In genomic region chr12:31517994-31518393, GRCh38 we compare ENCODE assay signal across 12 cellular contexts.
A peak's percentile ranks its signal among the peaks of the same experiment; 100 is the strongest.
DNase-seq lines count a peak whose midpoint lies in the region; ATAC-seq and TF ChIP-seq lines count a peak whose summit lies in the region.
"Had no signal": no experiment of that assay in that cellular context is flagged by ENCODE, and none has a peak within 500 bp of the region (broad histone marks: within the 10 kb centered on the region; RNA-seq: fewer than 3 reads in every experiment).

No MANE protein-coding gene starts in this region.

- DNase-seq in left ventricle myocardium inferior (no peak), Right ventricle myocardium superior (no peak), foreskin keratinocyte (peak in 1 of 2 donors; percentile 18), glutamatergic neuron (no peak), NOMO-1 (lab: John Stamatoyannopoulos, UW; ENCODE audit: unreplicated experiment in 2 of 2) (no peak)
- DNase-seq: activated CD4-positive, alpha-beta memory T cell treated with anti-CD3 and anti-CD28 coated beads, Interleukin-2, amount 10 ng/mL, durations not matched to agents 7 days and 5 days; BE2C had no signal

- no peak overlapping the region for H3K4me3 ChIP-seq in left ventricle myocardium inferior

- no peaks in the 10 kb centered on the region for H3K9me3 ChIP-seq in left ventricle myocardium inferior (replicated peaks)
- H3K9me3 ChIP-seq: BE2C had no signal

- peaks cover 2% of the 10 kb centered on the region for H3K27me3 Mint-ChIP-seq in glutamatergic neuron (ENCODE audit: unreplicated experiment)
- H3K27me3 Mint-ChIP-seq: activated naive CD8-positive, alpha-beta T cell; progenitor cell of endocrine pancreas had no signal

- ATAC-seq in Right ventricle myocardium superior (ENCODE audit: poor library complexity) (no peak), SK-N-SH treated with all-trans-retinoic acid at 6 μM for 48 hours (peak; percentile 63), foreskin keratinocyte (no peak), HG03097 (IDR thresholded peaks at IDR 0.05; ENCODE audit: low FRiP score, unreplicated experiment) (no peak), HG03108 (IDR thresholded peaks at IDR 0.05; ENCODE audit: unreplicated experiment) (no peak)

- H3K27ac Mint-ChIP-seq in glutamatergic neuron (ENCODE audit: unreplicated experiment), result no peak overlapping the region
- H3K27ac Mint-ChIP-seq: activated CD4-positive, alpha-beta memory T cell treated with anti-CD3 and anti-CD28 coated beads, Interleukin-2, amount 10 ng/mL, durations not matched to agents 7 days and 5 days; activated naive CD8-positive, alpha-beta T cell; progenitor cell of endocrine pancreas had no signal

- no peak overlapping the region for H3K4me3 Mint-ChIP-seq in glutamatergic neuron (ENCODE audit: unreplicated experiment)
- H3K4me3 Mint-ChIP-seq: activated CD4-positive, alpha-beta memory T cell treated with anti-CD3 and anti-CD28 coated beads, Interleukin-2, amount 10 ng/mL, durations not matched to agents 7 days and 5 days; activated naive CD8-positive, alpha-beta T cell had no signal

- H3K4me1 ChIP-seq in left ventricle myocardium inferior (peaks cover 60% of the 10 kb centered on the region), foreskin keratinocyte (peaks cover 32% of the 10 kb centered on the region)
- H3K4me1 ChIP-seq: BE2C had no signal

- H3K36me3 Mint-ChIP-seq in glutamatergic neuron (ENCODE audit: unreplicated experiment), result no peaks in the 10 kb centered on the region
- H3K36me3 Mint-ChIP-seq: activated naive CD8-positive, alpha-beta T cell had no signal

- no peaks in the 10 kb centered on the region for H3K36me3 ChIP-seq in left ventricle myocardium inferior
- H3K36me3 ChIP-seq: BE2C had no signal

- no peaks in the 10 kb centered on the region for H3K9me3 Mint-ChIP-seq in glutamatergic neuron (ENCODE audit: unreplicated experiment)
- H3K9me3 Mint-ChIP-seq: activated CD4-positive, alpha-beta memory T cell treated with anti-CD3 and anti-CD28 coated beads, Interleukin-2, amount 10 ng/mL, durations not matched to agents 7 days and 5 days had no signal

- peaks cover 26% of the 10 kb centered on the region for H3K4me1 Mint-ChIP-seq in glutamatergic neuron (ENCODE audit: low read depth, unreplicated experiment)
- H3K4me1 Mint-ChIP-seq: activated CD4-positive, alpha-beta memory T cell treated with anti-CD3 and anti-CD28 coated beads, Interleukin-2, amount 10 ng/mL, durations not matched to agents 7 days and 5 days had no signal

- H3K27ac ChIP-seq in left ventricle myocardium inferior (replicated peaks) (peak overlapping the region; percentile 9), foreskin keratinocyte (peak overlapping the region; percentile 93)

- H3K27me3 ChIP-seq in left ventricle myocardium inferior (ENCODE audit: low read depth), result no peaks in the 10 kb centered on the region
- no peaks in the 10 kb centered on the region for H3K27me3 ChIP-seq in foreskin keratinocyte
- H3K27me3 ChIP-seq: BE2C had no signal

- intact Hi-C loops in left ventricle myocardium inferior (cut with micrococcal nuclease), result no loop called here
- intact Hi-C loops in Right ventricle myocardium superior (cut with DNase I), result no loop called here

- TF ChIP-seq CTCF in left ventricle myocardium inferior (IDR thresholded peaks at IDR 0.05; ENCODE audit: borderline replicate concordance), result no peak
- no peak for TF ChIP-seq CTCF in foreskin keratinocyte (conservative IDR thresholded peaks at IDR 0.05)
- no peak for TF ChIP-seq CTCF in glutamatergic neuron (IDR thresholded peaks at IDR 0.05; ENCODE audit: partially characterized antibody, unreplicated experiment)

TF ChIP-seq in SK-N-SH treated with all-trans-retinoic acid at 6 μM for 48 hours, 23 proteins besides CTCF, POLR2A, EP300 and RAD21:
- no peak for TF ChIP-seq ZFP30 (CRISPR knock-in tag; IDR thresholded peaks at IDR 0.05)
- no peak for TF ChIP-seq PPARA (CRISPR knock-in tag; IDR thresholded peaks at IDR 0.05; ENCODE audit: borderline replicate concordance)
- no peak for TF ChIP-seq ZFP3 (CRISPR knock-in tag; IDR thresholded peaks at IDR 0.05)
- TF ChIP-seq ISL1 (CRISPR knock-in tag; IDR thresholded peaks at IDR 0.05), result no peak
- TF ChIP-seq PATZ1 (CRISPR knock-in tag; IDR thresholded peaks at IDR 0.05; ENCODE audit: borderline replicate concordance), result no peak
- TF ChIP-seq, protein P1, sequence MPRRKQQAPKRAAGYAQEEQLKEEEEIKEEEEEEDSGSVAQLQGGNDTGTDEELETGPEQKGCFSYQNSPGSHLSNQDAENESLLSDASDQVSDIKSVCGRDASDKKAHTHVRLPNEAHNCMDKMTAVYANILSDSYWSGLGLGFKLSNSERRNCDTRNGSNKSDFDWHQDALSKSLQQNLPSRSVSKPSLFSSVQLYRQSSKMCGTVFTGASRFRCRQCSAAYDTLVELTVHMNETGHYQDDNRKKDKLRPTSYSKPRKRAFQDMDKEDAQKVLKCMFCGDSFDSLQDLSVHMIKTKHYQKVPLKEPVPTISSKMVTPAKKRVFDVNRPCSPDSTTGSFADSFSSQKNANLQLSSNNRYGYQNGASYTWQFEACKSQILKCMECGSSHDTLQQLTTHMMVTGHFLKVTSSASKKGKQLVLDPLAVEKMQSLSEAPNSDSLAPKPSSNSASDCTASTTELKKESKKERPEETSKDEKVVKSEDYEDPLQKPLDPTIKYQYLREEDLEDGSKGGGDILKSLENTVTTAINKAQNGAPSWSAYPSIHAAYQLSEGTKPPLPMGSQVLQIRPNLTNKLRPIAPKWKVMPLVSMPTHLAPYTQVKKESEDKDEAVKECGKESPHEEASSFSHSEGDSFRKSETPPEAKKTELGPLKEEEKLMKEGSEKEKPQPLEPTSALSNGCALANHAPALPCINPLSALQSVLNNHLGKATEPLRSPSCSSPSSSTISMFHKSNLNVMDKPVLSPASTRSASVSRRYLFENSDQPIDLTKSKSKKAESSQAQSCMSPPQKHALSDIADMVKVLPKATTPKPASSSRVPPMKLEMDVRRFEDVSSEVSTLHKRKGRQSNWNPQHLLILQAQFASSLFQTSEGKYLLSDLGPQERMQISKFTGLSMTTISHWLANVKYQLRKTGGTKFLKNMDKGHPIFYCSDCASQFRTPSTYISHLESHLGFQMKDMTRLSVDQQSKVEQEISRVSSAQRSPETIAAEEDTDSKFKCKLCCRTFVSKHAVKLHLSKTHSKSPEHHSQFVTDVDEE (CRISPR knock-in tag; IDR thresholded peaks at IDR 0.05), result no peak
- TF ChIP-seq OSR1 (CRISPR knock-in tag; IDR thresholded peaks at IDR 0.05), result no peak
- TF ChIP-seq, protein P2, sequence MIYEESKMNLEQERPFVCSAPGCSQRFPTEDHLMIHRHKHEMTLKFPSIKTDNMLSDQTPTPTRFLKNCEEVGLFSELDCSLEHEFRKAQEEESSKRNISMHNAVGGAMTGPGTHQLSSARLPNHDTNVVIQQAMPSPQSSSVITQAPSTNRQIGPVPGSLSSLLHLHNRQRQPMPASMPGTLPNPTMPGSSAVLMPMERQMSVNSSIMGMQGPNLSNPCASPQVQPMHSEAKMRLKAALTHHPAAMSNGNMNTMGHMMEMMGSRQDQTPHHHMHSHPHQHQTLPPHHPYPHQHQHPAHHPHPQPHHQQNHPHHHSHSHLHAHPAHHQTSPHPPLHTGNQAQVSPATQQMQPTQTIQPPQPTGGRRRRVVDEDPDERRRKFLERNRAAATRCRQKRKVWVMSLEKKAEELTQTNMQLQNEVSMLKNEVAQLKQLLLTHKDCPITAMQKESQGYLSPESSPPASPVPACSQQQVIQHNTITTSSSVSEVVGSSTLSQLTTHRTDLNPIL (CRISPR knock-in tag; IDR thresholded peaks at IDR 0.05; ENCODE audit: low read depth), result no peak
- no peak for TF ChIP-seq ZC3H10 (CRISPR knock-in tag; IDR thresholded peaks at IDR 0.05)
- TF ChIP-seq ZNF70 (CRISPR knock-in tag; IDR thresholded peaks at IDR 0.05), result no peak
- no peak for TF ChIP-seq GLIS3 (CRISPR knock-in tag; IDR thresholded peaks at IDR 0.05)
- TF ChIP-seq TOX (CRISPR knock-in tag; IDR thresholded peaks at IDR 0.05; ENCODE audit: borderline replicate concordance), result no peak
- no peak for TF ChIP-seq BACH2 (CRISPR knock-in tag; IDR thresholded peaks at IDR 0.05; ENCODE audit: borderline replicate concordance)
- no peak for TF ChIP-seq CSDC2 (CRISPR knock-in tag; IDR thresholded peaks at IDR 0.05)
- TF ChIP-seq ZNF8 (CRISPR knock-in tag; IDR thresholded peaks at IDR 0.05), result no peak
- no peak for TF ChIP-seq SNAI2 (CRISPR knock-in tag; IDR thresholded peaks at IDR 0.05)
- no peak for TF ChIP-seq ESRRG (CRISPR knock-in tag; IDR thresholded peaks at IDR 0.05)
- no peak for TF ChIP-seq TCF4 (CRISPR knock-in tag; IDR thresholded peaks at IDR 0.05; ENCODE audit: borderline replicate concordance)
- TF ChIP-seq ARNTL (CRISPR knock-in tag; IDR thresholded peaks at IDR 0.05; ENCODE audit: borderline replicate concordance, low read depth), result no peak
